ENCODE assay signal across 1 cellular context in the genomic region with DNA sequence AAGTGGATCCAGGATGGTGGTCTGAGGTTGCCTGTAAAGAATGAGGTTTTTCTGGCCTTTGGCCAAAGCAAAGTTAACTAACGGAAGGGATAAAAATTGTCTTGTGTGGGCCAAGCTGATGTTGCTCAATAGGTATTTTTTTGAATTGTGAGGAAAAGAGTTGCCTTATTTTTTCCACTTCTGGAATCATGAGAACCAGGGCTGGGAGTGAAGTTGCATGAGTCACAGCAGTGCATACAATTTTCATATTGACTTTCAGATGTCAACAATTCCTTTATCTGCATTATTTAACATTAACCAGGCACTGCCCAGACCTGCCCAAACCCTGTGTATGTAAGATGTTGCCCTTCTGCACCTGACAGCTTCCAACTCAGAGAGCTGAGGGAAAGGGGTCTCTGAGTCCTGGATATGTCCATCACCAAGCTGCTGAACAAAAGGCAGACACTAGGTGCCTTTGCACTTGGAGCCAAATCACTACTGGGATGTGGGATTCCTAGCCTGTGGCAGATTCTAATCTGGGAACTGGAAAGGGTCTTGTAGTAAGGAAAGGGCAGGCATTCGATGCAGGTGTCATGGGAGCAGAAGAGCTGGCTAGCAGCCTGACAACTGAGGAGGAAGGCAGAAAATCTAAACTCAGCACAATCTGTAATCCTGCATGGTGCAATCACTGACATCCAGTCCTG.
TF ChIP-seq lines count a peak whose summit lies in the region.

No MANE protein-coding gene starts in this region.

TF ChIP-seq in HepG2, 621 proteins besides CTCF, POLR2A, EP300 and RAD21 (continued from another document and continues in another):
- TF ChIP-seq DRAP1 (CRISPR knock-in tag; IDR thresholded peaks at IDR 0.05): peak; percentile 15; the same call in 1 of the 2 replicates
- TF ChIP-seq FOXA3 (CRISPR knock-in tag; IDR thresholded peaks at IDR 0.05): peak; percentile 75
- no peak for TF ChIP-seq ZNF639 (CRISPR knock-in tag; conservative IDR thresholded peaks at IDR 0.05)
- TF ChIP-seq, protein P1, sequence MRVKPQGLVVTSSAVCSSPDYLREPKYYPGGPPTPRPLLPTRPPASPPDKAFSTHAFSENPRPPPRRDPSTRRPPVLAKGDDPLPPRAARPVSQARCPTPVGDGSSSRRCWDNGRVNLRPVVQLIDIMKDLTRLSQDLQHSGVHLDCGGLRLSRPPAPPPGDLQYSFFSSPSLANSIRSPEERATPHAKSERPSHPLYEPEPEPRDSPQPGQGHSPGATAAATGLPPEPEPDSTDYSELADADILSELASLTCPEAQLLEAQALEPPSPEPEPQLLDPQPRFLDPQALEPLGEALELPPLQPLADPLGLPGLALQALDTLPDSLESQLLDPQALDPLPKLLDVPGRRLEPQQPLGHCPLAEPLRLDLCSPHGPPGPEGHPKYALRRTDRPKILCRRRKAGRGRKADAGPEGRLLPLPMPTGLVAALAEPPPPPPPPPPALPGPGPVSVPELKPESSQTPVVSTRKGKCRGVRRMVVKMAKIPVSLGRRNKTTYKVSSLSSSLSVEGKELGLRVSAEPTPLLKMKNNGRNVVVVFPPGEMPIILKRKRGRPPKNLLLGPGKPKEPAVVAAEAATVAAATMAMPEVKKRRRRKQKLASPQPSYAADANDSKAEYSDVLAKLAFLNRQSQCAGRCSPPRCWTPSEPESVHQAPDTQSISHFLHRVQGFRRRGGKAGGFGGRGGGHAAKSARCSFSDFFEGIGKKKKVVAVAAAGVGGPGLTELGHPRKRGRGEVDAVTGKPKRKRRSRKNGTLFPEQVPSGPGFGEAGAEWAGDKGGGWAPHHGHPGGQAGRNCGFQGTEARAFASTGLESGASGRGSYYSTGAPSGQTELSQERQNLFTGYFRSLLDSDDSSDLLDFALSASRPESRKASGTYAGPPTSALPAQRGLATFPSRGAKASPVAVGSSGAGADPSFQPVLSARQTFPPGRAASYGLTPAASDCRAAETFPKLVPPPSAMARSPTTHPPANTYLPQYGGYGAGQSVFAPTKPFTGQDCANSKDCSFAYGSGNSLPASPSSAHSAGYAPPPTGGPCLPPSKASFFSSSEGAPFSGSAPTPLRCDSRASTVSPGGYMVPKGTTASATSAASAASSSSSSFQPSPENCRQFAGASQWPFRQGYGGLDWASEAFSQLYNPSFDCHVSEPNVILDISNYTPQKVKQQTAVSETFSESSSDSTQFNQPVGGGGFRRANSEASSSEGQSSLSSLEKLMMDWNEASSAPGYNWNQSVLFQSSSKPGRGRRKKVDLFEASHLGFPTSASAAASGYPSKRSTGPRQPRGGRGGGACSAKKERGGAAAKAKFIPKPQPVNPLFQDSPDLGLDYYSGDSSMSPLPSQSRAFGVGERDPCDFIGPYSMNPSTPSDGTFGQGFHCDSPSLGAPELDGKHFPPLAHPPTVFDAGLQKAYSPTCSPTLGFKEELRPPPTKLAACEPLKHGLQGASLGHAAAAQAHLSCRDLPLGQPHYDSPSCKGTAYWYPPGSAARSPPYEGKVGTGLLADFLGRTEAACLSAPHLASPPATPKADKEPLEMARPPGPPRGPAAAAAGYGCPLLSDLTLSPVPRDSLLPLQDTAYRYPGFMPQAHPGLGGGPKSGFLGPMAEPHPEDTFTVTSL (CRISPR knock-in tag; IDR thresholded peaks at IDR 0.05; ENCODE audit: borderline replicate concordance): peak; percentile 57; the same call in 1 of the 2 replicates
- TF ChIP-seq, protein P2, sequence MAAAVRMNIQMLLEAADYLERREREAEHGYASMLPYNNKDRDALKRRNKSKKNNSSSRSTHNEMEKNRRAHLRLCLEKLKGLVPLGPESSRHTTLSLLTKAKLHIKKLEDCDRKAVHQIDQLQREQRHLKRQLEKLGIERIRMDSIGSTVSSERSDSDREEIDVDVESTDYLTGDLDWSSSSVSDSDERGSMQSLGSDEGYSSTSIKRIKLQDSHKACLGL (CRISPR knock-in tag; IDR thresholded peaks at IDR 0.05): no peak
- peak; percentile 93 for TF ChIP-seq FOSL2 (CRISPR knock-in tag; IDR thresholded peaks at IDR 0.05)
- no peak for TF ChIP-seq GLI4 (CRISPR knock-in tag; IDR thresholded peaks at IDR 0.05; ENCODE audit: borderline replicate concordance)
- peak; percentile 83 for TF ChIP-seq IKZF5 (CRISPR knock-in tag; IDR thresholded peaks at IDR 0.05)
- no peak for TF ChIP-seq HNRNPUL1 (IDR thresholded peaks at IDR 0.05; ENCODE audit: low read depth, low read length)
- peak; percentile 66; the same call in 1 of the 2 replicates for TF ChIP-seq ETV5 (CRISPR knock-in tag; IDR thresholded peaks at IDR 0.05; ENCODE audit: borderline replicate concordance)
- TF ChIP-seq KDM6A (CRISPR knock-in tag; IDR thresholded peaks at IDR 0.05; ENCODE audit: low read depth): 0 out of 2 replicates have a peak, but pooled peaks have one; percentile 18
- TF ChIP-seq, protein P3, sequence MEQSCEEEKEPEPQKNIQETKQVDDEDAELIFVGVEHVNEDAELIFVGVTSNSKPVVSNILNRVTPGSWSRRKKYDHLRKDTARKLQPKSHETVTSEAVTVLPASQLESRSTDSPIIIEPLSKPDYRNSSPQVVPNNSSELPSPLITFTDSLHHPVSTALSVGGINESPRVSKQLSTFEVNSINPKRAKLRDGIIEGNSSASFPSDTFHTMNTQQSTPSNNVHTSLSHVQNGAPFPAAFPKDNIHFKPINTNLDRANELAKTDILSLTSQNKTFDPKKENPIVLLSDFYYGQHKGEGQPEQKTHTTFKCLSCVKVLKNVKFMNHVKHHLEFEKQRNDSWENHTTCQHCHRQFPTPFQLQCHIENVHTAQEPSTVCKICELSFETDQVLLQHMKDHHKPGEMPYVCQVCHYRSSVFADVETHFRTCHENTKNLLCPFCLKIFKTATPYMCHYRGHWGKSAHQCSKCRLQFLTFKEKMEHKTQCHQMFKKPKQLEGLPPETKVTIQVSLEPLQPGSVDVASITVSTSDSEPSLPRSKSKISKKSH (CRISPR knock-in tag; IDR thresholded peaks at IDR 0.05; ENCODE audit: borderline replicate concordance): no peak
- TF ChIP-seq DNMT1 (CRISPR knock-in tag; IDR thresholded peaks at IDR 0.05): no peak
- TF ChIP-seq HMG20B (CRISPR knock-in tag; conservative IDR thresholded peaks at IDR 0.05): 0 out of 2 replicates have a peak, but pooled peaks have one; percentile 13
- TF ChIP-seq, protein P4, sequence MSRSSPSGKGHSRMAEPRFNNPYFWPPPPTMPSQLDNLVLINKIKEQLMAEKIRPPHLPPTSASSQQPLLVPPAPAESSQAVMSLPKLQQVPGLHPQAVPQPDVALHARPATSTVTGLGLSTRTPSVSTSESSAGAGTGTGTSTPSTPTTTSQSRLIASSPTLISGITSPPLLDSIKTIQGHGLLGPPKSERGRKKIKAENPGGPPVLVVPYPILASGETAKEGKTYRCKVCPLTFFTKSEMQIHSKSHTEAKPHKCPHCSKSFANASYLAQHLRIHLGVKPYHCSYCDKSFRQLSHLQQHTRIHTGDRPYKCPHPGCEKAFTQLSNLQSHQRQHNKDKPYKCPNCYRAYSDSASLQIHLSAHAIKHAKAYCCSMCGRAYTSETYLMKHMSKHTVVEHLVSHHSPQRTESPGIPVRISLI (CRISPR knock-in tag; IDR thresholded peaks at IDR 0.05; ENCODE audit: borderline replicate concordance): peak; percentile 75; the same call in 1 of the 2 replicates
- peak; percentile 31; the same call in 1 of the 2 replicates for TF ChIP-seq ZSCAN9 (CRISPR knock-in tag; IDR thresholded peaks at IDR 0.05; ENCODE audit: borderline replicate concordance)
- TF ChIP-seq ATF5 (CRISPR knock-in tag; IDR thresholded peaks at IDR 0.05; ENCODE audit: low read depth): no peak
- peak; percentile 71; the same call in 1 of the 2 replicates for TF ChIP-seq NFIC (IDR thresholded peaks at IDR 0.05; ENCODE audit: low read length)
- TF ChIP-seq FOXO1 (CRISPR knock-in tag; IDR thresholded peaks at IDR 0.05): peak; percentile 10; the same call in 1 of the 2 replicates
- no peak for TF ChIP-seq CHD2 (IDR thresholded peaks at IDR 0.05; ENCODE audit: low read depth, low read length)
- TF ChIP-seq CEBPB (IDR thresholded peaks at IDR 0.05; ENCODE audit: borderline replicate concordance, low read depth, low read length): peak; percentile 84
- no peak for TF ChIP-seq ZSCAN22 (CRISPR knock-in tag; IDR thresholded peaks at IDR 0.05)
- no peak for TF ChIP-seq ZFP36L1 (CRISPR knock-in tag; IDR thresholded peaks at IDR 0.05)
- TF ChIP-seq ZNF652 (CRISPR knock-in tag; IDR thresholded peaks at IDR 0.05; ENCODE audit: borderline replicate concordance, low read depth): peak; percentile 78
- TF ChIP-seq ZFP41 (CRISPR knock-in tag; IDR thresholded peaks at IDR 0.05; ENCODE audit: borderline replicate concordance): no peak
- no peak for TF ChIP-seq ZNF605 (CRISPR knock-in tag; IDR thresholded peaks at IDR 0.05)
- no peak; the same call in 1 of the 2 replicates for TF ChIP-seq MIER2 (CRISPR knock-in tag; IDR thresholded peaks at IDR 0.05)
- TF ChIP-seq RARA (CRISPR knock-in tag; IDR thresholded peaks at IDR 0.05): peak; percentile 41; the same call in 1 of the 2 replicates
- peak; percentile 48; the same call in 1 of the 2 replicates for TF ChIP-seq ISL2 (CRISPR knock-in tag; IDR thresholded peaks at IDR 0.05)
- TF ChIP-seq ZBTB10 (CRISPR knock-in tag; IDR thresholded peaks at IDR 0.05; ENCODE audit: borderline replicate concordance): no peak
- TF ChIP-seq SPEN (CRISPR knock-in tag; IDR thresholded peaks at IDR 0.05; ENCODE audit: low read depth): no peak
- TF ChIP-seq PHF8 (CRISPR knock-in tag; IDR thresholded peaks at IDR 0.05): no peak
- TF ChIP-seq CEBPG (CRISPR knock-in tag; IDR thresholded peaks at IDR 0.05): peak; percentile 90
- peak; percentile 26; the same call in 1 of the 2 replicates for TF ChIP-seq SAP130 (CRISPR knock-in tag; IDR thresholded peaks at IDR 0.05; ENCODE audit: low read depth)
- no peak for TF ChIP-seq PAF1 (CRISPR knock-in tag; IDR thresholded peaks at IDR 0.05)
- no peak for TF ChIP-seq ZNF878 (CRISPR knock-in tag; IDR thresholded peaks at IDR 0.05)
- TF ChIP-seq HIC2 (CRISPR knock-in tag; IDR thresholded peaks at IDR 0.05; ENCODE audit: low read depth): peak; percentile 19; the same call in 1 of the 2 replicates
